In genomic region chr10:113360870-113361269, GRCh38 we compare ENCODE assay signal across 18 cellular contexts.
A peak's percentile ranks its signal among the peaks of the same experiment; 100 is the strongest.
DNase-seq lines count a peak whose midpoint lies in the region; ATAC-seq and TF ChIP-seq lines count a peak whose summit lies in the region.
"Had no signal": no experiment of that assay in that cellular context is flagged by ENCODE, and none has a peak within 500 bp of the region (broad histone marks: within the 10 kb centered on the region; RNA-seq: fewer than 3 reads in every experiment).

No MANE protein-coding gene starts in this region.

- peaks cover 8 to 33% (median 21%) of the 10 kb centered on the region in 10 experiments; a peak in 19 of 20 replicates for H3K4me1 ChIP-seq in BLaER1 treated with 17β-estradiol and CSF1 and Interleukin-3, amounts not matched to agents 10 nM and 100 nM
- H3K4me1 ChIP-seq in HEK293 (ENCODE audit: control insufficient read depth, insufficient read depth, low read length) (peaks cover 15% of the 10 kb centered on the region), neural progenitor cell (peaks cover 7% of the 10 kb centered on the region)
- H3K4me1 ChIP-seq: Peyer's patch had no signal

- intact Hi-C loops in activated naive CD4-positive, alpha-beta T cell treated with anti-CD3 and anti-CD28 coated beads for 36 hours (cut with micrococcal nuclease): no loop called here

- no peak overlapping the region for H3K9ac ChIP-seq in BLaER1 treated with 17β-estradiol and CSF1 and Interleukin-3, amounts not matched to agents 10 nM and 100 nM
- no peak overlapping the region for H3K9ac ChIP-seq in neural progenitor cell

- peaks cover 14% of the 10 kb centered on the region for H3K27me3 Mint-ChIP-seq in neural progenitor cell (ENCODE audit: insufficient read depth, low read depth)
- no peaks in the 10 kb centered on the region for H3K27me3 Mint-ChIP-seq in activated naive CD4-positive, alpha-beta T cell treated with anti-CD3 and anti-CD28 coated beads for 36 hours (ENCODE audit: low read depth)

- DNase-seq in neural progenitor cell (ENCODE audit: low spot score) (no peak), NCI-H146 treated with DMSO at 0.1 percent for 48 hours (lab: John Stamatoyannopoulos, UW; ENCODE audit: unreplicated experiment) (no peak), H4 (ENCODE audit: low spot score) (no peak)
- no peak for DNase-seq in activated naive CD4-positive, alpha-beta T cell treated with anti-CD3 and anti-CD28 coated beads for 36 hours
- DNase-seq: DMS79, H9, NCI-H1694 treated with DMSO at 0.1 percent for 48 hours, NCI-H2081 treated with DMSO at 0.1 percent for 48 hours, NCI-H2171 treated with DMSO at 0.1 percent for 48 hours, NCI-H446, Peyer's patch had no signal

- H3K9me3 ChIP-seq in BLaER1 treated with 17β-estradiol and CSF1 and Interleukin-3, amounts not matched to agents 10 nM and 100 nM (replicated peaks in 1 of 11): peaks cover 5 to 11% (median 9%) of the 10 kb centered on the region in 11 experiments
- H3K9me3 ChIP-seq in HEK293 (ENCODE audit: control insufficient read depth, insufficient read depth, low read depth, low read length): no peaks in the 10 kb centered on the region
- H3K9me3 ChIP-seq in neural progenitor cell (ENCODE audit: low read depth): no peaks in the 10 kb centered on the region
- H3K9me3 ChIP-seq: Peyer's patch had no signal

- H2AFZ ChIP-seq in neural progenitor cell (replicated peaks): peak overlapping the region; percentile 44

- H3K4me3 Mint-ChIP-seq in neural progenitor cell: no peak overlapping the region
- no peak overlapping the region for H3K4me3 Mint-ChIP-seq in activated naive CD4-positive, alpha-beta T cell treated with anti-CD3 and anti-CD28 coated beads for 36 hours
- H3K4me3 Mint-ChIP-seq: H9; T-helper 1 cell treated with Interleukin-12 subunit alpha and Interleukin-12 subunit beta and Interleukin-4 antibody, amounts not matched to agents 30 μg/mL and 1 μg/mL, for 36 hours had no signal

- CTCF ChIA-PET in HEK293 (lab: Yijun Ruan, JAX): interaction anchor here (0.6 to 1.6 kb wide), 2 partner anchors 24 to 152 kb away, joined by 3 to 7 read pairs; no protein-coding TSS in a partner anchor
- CTCF ChIA-PET in activated naive CD4-positive, alpha-beta T cell treated with anti-CD3 and anti-CD28 coated beads for 36 hours (lab: Charles Lee): no interaction called here

- TF ChIP-seq CTCF in HEK293 (tag by site-specific recombination; IDR thresholded peaks at IDR 0.05) (no peak), neural progenitor cell (IDR thresholded peaks at IDR 0.05) (no peak)

- ATAC-seq in SK-N-SH treated with all-trans-retinoic acid at 6 μM for 48 hours (peak; percentile 46), GM21717 (IDR thresholded peaks at IDR 0.05; ENCODE audit: unreplicated experiment) (no peak)

- H3K36me3 ChIP-seq in BLaER1 treated with 17β-estradiol and CSF1 and Interleukin-3, amounts not matched to agents 10 nM and 100 nM: no peaks in the 10 kb centered on the region
- H3K36me3 ChIP-seq in HEK293 (ENCODE audit: control insufficient read depth in 2 of 2, insufficient read depth in 1 of 2, low read length in 2 of 2) (no peaks in the 10 kb centered on the region), neural progenitor cell (no peaks in the 10 kb centered on the region)
- H3K36me3 ChIP-seq: Peyer's patch had no signal

- H3K27me3 ChIP-seq in BLaER1 treated with 17β-estradiol and CSF1 and Interleukin-3, amounts not matched to agents 10 nM and 100 nM: no peaks in the 10 kb centered on the region
- no peaks in the 10 kb centered on the region for H3K27me3 ChIP-seq in neural progenitor cell
- H3K27me3 ChIP-seq: Peyer's patch had no signal

- H3K36me3 Mint-ChIP-seq in neural progenitor cell: no peaks in the 10 kb centered on the region
- H3K36me3 Mint-ChIP-seq in activated naive CD4-positive, alpha-beta T cell treated with anti-CD3 and anti-CD28 coated beads for 36 hours (ENCODE audit: low read depth): no peaks in the 10 kb centered on the region
- H3K36me3 Mint-ChIP-seq: IgD-negative memory B cell had no signal

- peaks cover 6% of the 10 kb centered on the region for H3K9me3 Mint-ChIP-seq in neural progenitor cell
- no peaks in the 10 kb centered on the region for H3K9me3 Mint-ChIP-seq in activated naive CD4-positive, alpha-beta T cell treated with anti-CD3 and anti-CD28 coated beads for 36 hours
- H3K9me3 Mint-ChIP-seq: T-helper 1 cell treated with Interleukin-12 subunit alpha and Interleukin-12 subunit beta and Interleukin-4 antibody, amounts not matched to agents 30 μg/mL and 1 μg/mL, for 36 hours had no signal

- H4K20me1 ChIP-seq in BLaER1 treated with 17β-estradiol and CSF1 and Interleukin-3, amounts not matched to agents 10 nM and 100 nM: no peaks in the 10 kb centered on the region
- no peaks in the 10 kb centered on the region for H4K20me1 ChIP-seq in neural progenitor cell (ENCODE audit: low read depth)

- POLR2A ChIA-PET in HEK293 (lab: Yijun Ruan, JAX): no interaction called here

- no peaks in the 10 kb centered on the region for H3K79me2 ChIP-seq in neural progenitor cell (ENCODE audit: low read depth)

- no peak overlapping the region for H3K27ac Mint-ChIP-seq in neural progenitor cell
- H3K27ac Mint-ChIP-seq in activated naive CD4-positive, alpha-beta T cell treated with anti-CD3 and anti-CD28 coated beads for 36 hours: no peak overlapping the region
- H3K27ac Mint-ChIP-seq: H9; IgD-negative memory B cell; T-helper 1 cell treated with Interleukin-12 subunit alpha and Interleukin-12 subunit beta and Interleukin-4 antibody, amounts not matched to agents 30 μg/mL and 1 μg/mL, for 36 hours had no signal

- H3K4me2 ChIP-seq in BLaER1 treated with 17β-estradiol and CSF1 and Interleukin-3, amounts not matched to agents 10 nM and 100 nM: peak overlapping the region in 8 of 11 experiments; percentile 15 to 73 (median 49); a peak in 10 of 22 replicates
- no peak overlapping the region for H3K4me2 ChIP-seq in neural progenitor cell

- H3F3A ChIP-seq in neural progenitor cell (ENCODE audit: low read depth): no peaks in the 10 kb centered on the region

- H3K4me1 Mint-ChIP-seq in neural progenitor cell: peaks cover 14% of the 10 kb centered on the region
- peaks cover 2% of the 10 kb centered on the region for H3K4me1 Mint-ChIP-seq in activated naive CD4-positive, alpha-beta T cell treated with anti-CD3 and anti-CD28 coated beads for 36 hours (ENCODE audit: low read depth)
- H3K4me1 Mint-ChIP-seq: IgD-negative memory B cell had no signal

- H3K4me3 ChIP-seq in BLaER1 treated with 17β-estradiol and CSF1 and Interleukin-3, amounts not matched to agents 10 nM and 100 nM: no peak overlapping the region
- H3K4me3 ChIP-seq in HEK293 (ENCODE audit: low read depth, low read length) (no peak overlapping the region), neural progenitor cell (no peak overlapping the region)
- H3K4me3 ChIP-seq: Peyer's patch had no signal

- H3K27ac ChIP-seq in BLaER1 treated with 17β-estradiol and CSF1 and Interleukin-3, amounts not matched to agents 10 nM and 100 nM: no peak overlapping the region
- no peak overlapping the region for H3K27ac ChIP-seq in HEK293 (ENCODE audit: extremely low read depth, low read depth, low read length)
- H3K27ac ChIP-seq in neural progenitor cell: no peak overlapping the region
- H3K27ac ChIP-seq: C4-2B, Peyer's patch had no signal

TF ChIP-seq in HEK293, 187 proteins besides CTCF, POLR2A, EP300 and RAD21 (continues in another document):
- TF ChIP-seq KLF17 (tag by site-specific recombination; IDR thresholded peaks at IDR 0.05) (no peak), ZNF549 (tag by site-specific recombination; IDR thresholded peaks at IDR 0.05) (no peak), ZNF335 (tag by site-specific recombination; conservative IDR thresholded peaks at IDR 0.05) (peak; percentile 44; the same call in 1 of the 2 replicates)

TF ChIP-seq in SK-N-SH treated with all-trans-retinoic acid at 6 μM for 48 hours, 23 proteins besides CTCF, POLR2A, EP300 and RAD21:
- TF ChIP-seq TCF4 (CRISPR knock-in tag; IDR thresholded peaks at IDR 0.05; ENCODE audit: borderline replicate concordance) (no peak), CSRNP3 (CRISPR knock-in tag; IDR thresholded peaks at IDR 0.05) (no peak), CSDC2 (CRISPR knock-in tag; IDR thresholded peaks at IDR 0.05) (no peak), ARNTL (CRISPR knock-in tag; IDR thresholded peaks at IDR 0.05; ENCODE audit: borderline replicate concordance, low read depth) (no peak), GLIS3 (CRISPR knock-in tag; IDR thresholded peaks at IDR 0.05) (no peak), ZC3H10 (CRISPR knock-in tag; IDR thresholded peaks at IDR 0.05) (no peak), ZNF8 (CRISPR knock-in tag; IDR thresholded peaks at IDR 0.05) (no peak), TOX (CRISPR knock-in tag; IDR thresholded peaks at IDR 0.05; ENCODE audit: borderline replicate concordance) (no peak), ZNF70 (CRISPR knock-in tag; IDR thresholded peaks at IDR 0.05) (no peak), PPARA (CRISPR knock-in tag; IDR thresholded peaks at IDR 0.05; ENCODE audit: borderline replicate concordance) (no peak), RARB (CRISPR knock-in tag; IDR thresholded peaks at IDR 0.05) (no peak), OSR1 (CRISPR knock-in tag; IDR thresholded peaks at IDR 0.05) (no peak), ISL1 (CRISPR knock-in tag; IDR thresholded peaks at IDR 0.05) (no peak)
TF ChIP-seq in SK-N-SH treated with all-trans-retinoic acid at 6 μM for 48 hours: peak in this region for 0.
